ENCODE assay signal across 8 cellular contexts in the genomic region with DNA sequence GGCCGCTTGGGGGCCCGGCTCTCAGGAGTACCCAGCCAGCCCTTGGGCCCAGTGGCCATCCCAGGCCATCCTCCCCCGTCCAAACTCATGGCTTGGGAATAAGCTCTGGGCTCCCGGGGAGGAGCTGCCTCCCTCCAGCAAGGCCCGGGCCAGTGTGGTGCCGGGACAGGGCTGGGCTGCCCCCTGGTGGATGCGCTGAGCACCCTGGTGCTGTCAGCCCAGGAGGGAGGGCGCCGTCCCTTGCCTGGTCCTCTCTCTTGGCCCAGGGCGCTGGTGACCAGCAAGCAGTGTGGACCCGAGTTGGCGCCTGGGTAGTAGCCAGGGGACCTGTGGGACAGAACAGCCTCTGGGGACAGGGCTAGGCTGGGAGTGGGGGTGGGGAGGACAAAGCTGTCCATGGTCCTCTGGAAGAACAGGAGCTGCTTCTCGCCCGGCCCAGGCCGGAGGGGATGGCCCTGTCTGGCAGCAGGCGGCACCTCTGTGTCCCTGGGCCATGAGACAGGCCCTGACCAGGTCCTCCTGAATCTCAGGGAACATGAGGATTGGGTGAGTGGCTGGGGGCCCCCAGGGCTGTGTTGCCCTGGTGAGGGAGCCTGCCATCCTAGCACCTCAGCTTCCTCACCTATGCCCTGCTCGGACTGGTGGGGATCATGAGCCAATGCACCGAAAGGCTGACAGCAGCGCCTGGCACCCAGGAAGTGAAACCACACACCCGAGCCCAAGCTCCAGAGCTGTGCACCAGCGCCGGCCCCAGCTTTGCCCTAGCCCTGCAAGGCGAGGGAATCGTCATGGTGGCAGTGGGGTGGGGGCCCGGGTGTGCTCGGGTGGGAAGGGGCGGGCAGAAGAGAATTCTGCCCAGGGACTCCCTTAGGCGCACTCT. TPM values are rescaled to one million over a fixed set of nuclear protein-coding genes. Genes with fewer than 3 reads are reported as not detected.
DNase-seq lines count a peak whose midpoint lies in the region; ATAC-seq and TF ChIP-seq lines count a peak whose summit lies in the region.

No MANE protein-coding gene starts in this region.

- TF ChIP-seq POLR2A in adrenal gland (IDR thresholded peaks at IDR 0.05): no peak

- H3K4me1 ChIP-seq in adrenal gland (replicated peaks in 1 of 2): peaks cover 0 to 4% of the 10 kb centered on the region in 2 donors

- no peaks in the 10 kb centered on the region for H3K27me3 ChIP-seq in adrenal gland

- H3K36me3 Mint-ChIP-seq in T-helper 17 cell (ENCODE audit: low read depth): no peaks in the 10 kb centered on the region

- no peaks in the 10 kb centered on the region for H3K27me3 Mint-ChIP-seq in T-helper 17 cell

- WGBS in adrenal gland, 4 donors: 29 to 44% (median 37%) methylated on average over 13 to 28 of the region's 28 CpGs

- no peaks in the 10 kb centered on the region for H3K4me1 Mint-ChIP-seq in T-helper 17 cell

- H3K4me3 ChIP-seq in adrenal gland: no peak overlapping the region

- ATAC-seq in HG03354 (IDR thresholded peaks at IDR 0.05; ENCODE audit: poor library complexity, severe bottlenecking, unreplicated experiment) (peak; percentile 60), T-helper 17 cell (peak; percentile 96), left ventricle myocardium superior (peak; percentile 97), sciatic nerve (peak; percentile 96), GM21717 (IDR thresholded peaks at IDR 0.05; ENCODE audit: unreplicated experiment) (no peak), HG02840 (IDR thresholded peaks at IDR 0.05; ENCODE audit: low FRiP score, unreplicated experiment) (no peak)

- H3K4me3 Mint-ChIP-seq in T-helper 17 cell: no peak overlapping the region

- peak; percentile 86 to 98 (median 94) for TF ChIP-seq CTCF in adrenal gland (IDR thresholded peaks at IDR 0.05)

- intact Hi-C loops in adrenal gland (cut with DNase I): loop anchor here (2.0 kb wide), 2 partner anchors 183 to 185 kb away; no protein-coding TSS in a partner anchor
- intact Hi-C loops in left ventricle myocardium superior (cut with micrococcal nuclease): loop anchor here (5.0 kb wide), 1 partner anchor 185 kb away; no protein-coding TSS in a partner anchor
- intact Hi-C loops in sciatic nerve (cut with DNase I): loop anchor here (2.0 kb wide), 1 partner anchor 187 kb away; a partner anchor contains a TSS

- DNase-seq in EL: peak; percentile 75
- peak; percentile 63 to 72 (median 72) for DNase-seq in T-helper 17 cell
- peak; percentile 78 to 90 (median 85) for DNase-seq in adrenal gland
- peak; percentile 91 for DNase-seq in left ventricle myocardium superior
- DNase-seq in sciatic nerve (ENCODE audit: low spot score): peak; percentile 92

- H3K27ac ChIP-seq in adrenal gland: no peak overlapping the region

- no peaks in the 10 kb centered on the region for H3K36me3 ChIP-seq in adrenal gland (replicated peaks in 1 of 2)

- H3K9me3 ChIP-seq in T-helper 17 cell (ENCODE audit: control insufficient read depth, low read length, poor library complexity, severe bottlenecking) (no peaks in the 10 kb centered on the region), adrenal gland (replicated peaks in 1 of 3) (no peaks in the 10 kb centered on the region)

- no peak overlapping the region for H3K27ac Mint-ChIP-seq in T-helper 17 cell

RNA-seq across cellular contexts. Expression of a gene that starts 9.4 kb away (rescaled TPM):
- total RNA-seq in T-helper 17 cell (1 to 10 TPM; 7.0 to 8.4 TPM), adrenal gland (10 to 100 TPM in 3 of 8 donors, 1 to 10 TPM in 5; 5.6 to 14.1 (median 9.1) TPM), left ventricle myocardium superior (5.3 TPM), sciatic nerve (16.4 TPM)
- polyA plus RNA-seq in adrenal gland: 10 to 100 TPM in 1 of 3 donors, 1 to 10 TPM in 2; 1.8 to 12.1 (median 5.9) TPM

RNA-seq across cellular contexts. Expression of a gene that starts 9.7 kb away (rescaled TPM):
- total RNA-seq in T-helper 17 cell: 10 to 100 TPM; 68.4 to 70.0 TPM
- 100 to 1,000 TPM; 106 to 268 (median 179) TPM for total RNA-seq in adrenal gland
- 100 to 1,000 TPM; 149 to 345 (median 150) TPM for polyA plus RNA-seq in adrenal gland
- total RNA-seq in left ventricle myocardium superior: 98.1 TPM
- 87.3 TPM for total RNA-seq in sciatic nerve

RNA-seq across cellular contexts. Expression of a gene that starts 30.4 kb away (rescaled TPM):
- total RNA-seq in T-helper 17 cell (1 to 10 TPM; 7.3 to 8.3 TPM), adrenal gland (10 to 100 TPM; 32.4 to 81.5 (median 44.4) TPM), left ventricle myocardium superior (13.7 TPM), sciatic nerve (18.1 TPM)
- 10 to 100 TPM; 25.3 to 53.8 (median 43.8) TPM for polyA plus RNA-seq in adrenal gland

Comparison
In these comparisons a context has a peak if more than half of its experiments do, and no peak if none do; other contexts are left out.
1. ATAC-seq: peak in HG03354 (single experiment), T-helper 17 cell (single experiment), left ventricle myocardium superior (single experiment) and sciatic nerve (single experiment); none in GM21717 (single experiment) and HG02840 (single experiment).
2. Peak in every context shown above with its lines, with median percentiles within 50 percentile points of each other: DNase-seq.